ENCODE assay signal across 1 cellular context in genomic region chr1:154154534-154155181, GRCh38.
A peak's percentile ranks its signal among the peaks of the same experiment; 100 is the strongest.
TF ChIP-seq lines count a peak whose summit lies in the region.

Gene NUP210L, minus strand, starts transcription at chr1:154155073.

TF ChIP-seq in H1, 55 proteins besides CTCF, POLR2A, EP300 and RAD21 (continued from another document):
- TF ChIP-seq, protein P1, sequence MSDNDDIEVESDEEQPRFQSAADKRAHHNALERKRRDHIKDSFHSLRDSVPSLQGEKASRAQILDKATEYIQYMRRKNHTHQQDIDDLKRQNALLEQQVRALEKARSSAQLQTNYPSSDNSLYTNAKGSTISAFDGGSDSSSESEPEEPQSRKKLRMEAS (IDR thresholded peaks at IDR 0.05): peak; percentile 78
- TF ChIP-seq CREB1 (IDR thresholded peaks at IDR 0.05) (peak; percentile 86), ASH2L (IDR thresholded peaks at IDR 0.05; ENCODE audit: low read length) (peak; percentile 23), KDM1A (IDR thresholded peaks at IDR 0.05; ENCODE audit: borderline replicate concordance, low read length) (no peak), SIX5 (IDR thresholded peaks at IDR 0.05; ENCODE audit: low read depth, low read length) (no peak), CBX5 (IDR thresholded peaks at IDR 0.05; ENCODE audit: low read depth, low read length) (no peak), HDAC2 (IDR thresholded peaks at IDR 0.05; ENCODE audit: borderline replicate concordance in 1 of 2, low read depth in 2 of 2, low read length in 2 of 2) (no peak), SP1 (IDR thresholded peaks at IDR 0.05; ENCODE audit: low read depth, low read length) (no peak), ATF2 (IDR thresholded peaks at IDR 0.05; ENCODE audit: low read length) (no peak; the same call in 1 of the 2 replicates), YY1 (IDR thresholded peaks at IDR 0.05; ENCODE audit: low read depth, low read length) (peak; percentile 75), TAF1 (IDR thresholded peaks at IDR 0.05; ENCODE audit: low read depth, low read length) (0 out of 2 replicates have a peak, but pooled peaks have one; percentile 25), RFX5 (IDR thresholded peaks at IDR 0.05; ENCODE audit: borderline replicate concordance, low read depth, low read length) (peak; percentile 69), POLR2AphosphoS5 (IDR thresholded peaks at IDR 0.05; ENCODE audit: low read depth, low read length) (no peak; the same call in 1 of the 2 replicates)
